ENCODE assay signal across 1 cellular context in the genomic region with DNA sequence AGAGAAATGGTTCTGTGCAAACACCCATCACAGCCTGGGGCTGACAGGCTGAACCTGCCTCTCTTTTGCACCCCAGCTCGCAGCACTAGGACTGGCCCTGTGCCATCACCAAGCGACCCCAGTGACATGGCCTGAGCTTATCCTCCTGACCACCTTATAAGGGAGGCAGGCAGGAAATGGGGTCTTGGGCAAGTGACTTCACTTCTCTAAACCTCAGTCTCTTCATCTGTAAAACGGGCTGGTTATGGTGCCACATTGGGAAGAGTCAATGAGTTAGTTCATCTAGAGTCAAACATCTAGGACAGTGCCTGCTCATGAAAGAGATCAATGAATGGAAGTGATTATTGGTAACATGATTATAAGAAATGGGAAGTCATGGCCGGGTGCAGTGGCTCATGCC.
TF ChIP-seq lines count a peak whose summit lies in the region.

No MANE protein-coding gene starts in this region.

TF ChIP-seq in K562, 482 proteins besides CTCF, POLR2A, EP300 and RAD21:
- TF ChIP-seq, protein P1, sequence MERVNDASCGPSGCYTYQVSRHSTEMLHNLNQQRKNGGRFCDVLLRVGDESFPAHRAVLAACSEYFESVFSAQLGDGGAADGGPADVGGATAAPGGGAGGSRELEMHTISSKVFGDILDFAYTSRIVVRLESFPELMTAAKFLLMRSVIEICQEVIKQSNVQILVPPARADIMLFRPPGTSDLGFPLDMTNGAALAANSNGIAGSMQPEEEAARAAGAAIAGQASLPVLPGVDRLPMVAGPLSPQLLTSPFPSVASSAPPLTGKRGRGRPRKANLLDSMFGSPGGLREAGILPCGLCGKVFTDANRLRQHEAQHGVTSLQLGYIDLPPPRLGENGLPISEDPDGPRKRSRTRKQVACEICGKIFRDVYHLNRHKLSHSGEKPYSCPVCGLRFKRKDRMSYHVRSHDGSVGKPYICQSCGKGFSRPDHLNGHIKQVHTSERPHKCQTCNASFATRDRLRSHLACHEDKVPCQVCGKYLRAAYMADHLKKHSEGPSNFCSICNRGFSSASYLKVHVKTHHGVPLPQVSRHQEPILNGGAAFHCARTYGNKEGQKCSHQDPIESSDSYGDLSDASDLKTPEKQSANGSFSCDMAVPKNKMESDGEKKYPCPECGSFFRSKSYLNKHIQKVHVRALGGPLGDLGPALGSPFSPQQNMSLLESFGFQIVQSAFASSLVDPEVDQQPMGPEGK (CRISPR knock-in tag; IDR thresholded peaks at IDR 0.05; ENCODE audit: borderline replicate concordance): no peak
- TF ChIP-seq ESRRA (IDR thresholded peaks at IDR 0.05; ENCODE audit: borderline replicate concordance, low read depth) (no peak), KDM1A (IDR thresholded peaks at IDR 0.05) (peak in 1 of 2 experiments; percentile 40; a peak in 1 of 4 replicates), NCOR1 (IDR thresholded peaks at IDR 0.05) (no peak), SP1 (CRISPR knock-in tag; IDR thresholded peaks at IDR 0.05) (no peak), ILF3 (IDR thresholded peaks at IDR 0.05; ENCODE audit: borderline replicate concordance) (no peak), KLF1 (tag; IDR thresholded peaks at IDR 0.05) (no peak), GATA2 (CRISPR knock-in tag; IDR thresholded peaks at IDR 0.05) (no peak), BCOR (IDR thresholded peaks at IDR 0.05) (peak; percentile 70), IFI16 (CRISPR knock-in tag; IDR thresholded peaks at IDR 0.05) (no peak), CREBBP (IDR thresholded peaks at IDR 0.05; ENCODE audit: low read depth, low read length) (no peak), NFYB (IDR thresholded peaks at IDR 0.05; ENCODE audit: extremely low read depth, insufficient read length) (no peak), KDM4B (IDR thresholded peaks at IDR 0.05; ENCODE audit: borderline replicate concordance in 2 of 2, low read depth in 1 of 2) (no peak), RBM25 (IDR thresholded peaks at IDR 0.05; ENCODE audit: low read depth, low read length, severe bottlenecking) (peak; percentile 74), GABPA (tag; conservative IDR thresholded peaks at IDR 0.05; ENCODE audit: low read depth) (no peak), HNRNPK (IDR thresholded peaks at IDR 0.05; ENCODE audit: low read depth, low read length, poor library complexity, severe bottlenecking) (no peak), HDAC2 (IDR thresholded peaks at IDR 0.05) (peak; percentile 53; the same call in 1 of the 2 replicates), ZBTB17 (CRISPR knock-in tag; IDR thresholded peaks at IDR 0.05) (no peak), MAFK (IDR thresholded peaks at IDR 0.05; ENCODE audit: low read length) (no peak)
- TF ChIP-seq, protein P2, sequence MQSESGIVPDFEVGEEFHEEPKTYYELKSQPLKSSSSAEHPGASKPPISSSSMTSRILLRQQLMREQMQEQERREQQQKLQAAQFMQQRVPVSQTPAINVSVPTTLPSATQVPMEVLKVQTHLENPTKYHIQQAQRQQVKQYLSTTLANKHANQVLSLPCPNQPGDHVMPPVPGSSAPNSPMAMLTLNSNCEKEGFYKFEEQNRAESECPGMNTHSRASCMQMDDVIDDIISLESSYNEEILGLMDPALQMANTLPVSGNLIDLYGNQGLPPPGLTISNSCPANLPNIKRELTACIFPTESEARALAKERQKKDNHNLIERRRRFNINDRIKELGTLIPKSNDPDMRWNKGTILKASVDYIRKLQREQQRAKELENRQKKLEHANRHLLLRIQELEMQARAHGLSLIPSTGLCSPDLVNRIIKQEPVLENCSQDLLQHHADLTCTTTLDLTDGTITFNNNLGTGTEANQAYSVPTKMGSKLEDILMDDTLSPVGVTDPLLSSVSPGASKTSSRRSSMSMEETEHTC (IDR thresholded peaks at IDR 0.05): no peak
- TF ChIP-seq, protein P3, sequence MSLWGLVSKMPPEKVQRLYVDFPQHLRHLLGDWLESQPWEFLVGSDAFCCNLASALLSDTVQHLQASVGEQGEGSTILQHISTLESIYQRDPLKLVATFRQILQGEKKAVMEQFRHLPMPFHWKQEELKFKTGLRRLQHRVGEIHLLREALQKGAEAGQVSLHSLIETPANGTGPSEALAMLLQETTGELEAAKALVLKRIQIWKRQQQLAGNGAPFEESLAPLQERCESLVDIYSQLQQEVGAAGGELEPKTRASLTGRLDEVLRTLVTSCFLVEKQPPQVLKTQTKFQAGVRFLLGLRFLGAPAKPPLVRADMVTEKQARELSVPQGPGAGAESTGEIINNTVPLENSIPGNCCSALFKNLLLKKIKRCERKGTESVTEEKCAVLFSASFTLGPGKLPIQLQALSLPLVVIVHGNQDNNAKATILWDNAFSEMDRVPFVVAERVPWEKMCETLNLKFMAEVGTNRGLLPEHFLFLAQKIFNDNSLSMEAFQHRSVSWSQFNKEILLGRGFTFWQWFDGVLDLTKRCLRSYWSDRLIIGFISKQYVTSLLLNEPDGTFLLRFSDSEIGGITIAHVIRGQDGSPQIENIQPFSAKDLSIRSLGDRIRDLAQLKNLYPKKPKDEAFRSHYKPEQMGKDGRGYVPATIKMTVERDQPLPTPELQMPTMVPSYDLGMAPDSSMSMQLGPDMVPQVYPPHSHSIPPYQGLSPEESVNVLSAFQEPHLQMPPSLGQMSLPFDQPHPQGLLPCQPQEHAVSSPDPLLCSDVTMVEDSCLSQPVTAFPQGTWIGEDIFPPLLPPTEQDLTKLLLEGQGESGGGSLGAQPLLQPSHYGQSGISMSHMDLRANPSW (CRISPR knock-in tag; IDR thresholded peaks at IDR 0.05): no peak
- TF ChIP-seq, protein P4, sequence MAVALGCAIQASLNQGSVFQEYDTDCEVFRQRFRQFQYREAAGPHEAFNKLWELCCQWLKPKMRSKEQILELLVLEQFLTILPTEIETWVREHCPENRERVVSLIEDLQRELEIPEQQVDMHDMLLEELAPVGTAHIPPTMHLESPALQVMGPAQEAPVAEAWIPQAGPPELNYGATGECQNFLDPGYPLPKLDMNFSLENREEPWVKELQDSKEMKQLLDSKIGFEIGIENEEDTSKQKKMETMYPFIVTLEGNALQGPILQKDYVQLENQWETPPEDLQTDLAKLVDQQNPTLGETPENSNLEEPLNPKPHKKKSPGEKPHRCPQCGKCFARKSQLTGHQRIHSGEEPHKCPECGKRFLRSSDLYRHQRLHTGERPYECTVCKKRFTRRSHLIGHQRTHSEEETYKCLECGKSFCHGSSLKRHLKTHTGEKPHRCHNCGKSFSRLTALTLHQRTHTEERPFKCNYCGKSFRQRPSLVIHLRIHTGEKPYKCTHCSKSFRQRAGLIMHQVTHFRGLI (CRISPR knock-in tag; IDR thresholded peaks at IDR 0.05): no peak
- TF ChIP-seq, protein P5, sequence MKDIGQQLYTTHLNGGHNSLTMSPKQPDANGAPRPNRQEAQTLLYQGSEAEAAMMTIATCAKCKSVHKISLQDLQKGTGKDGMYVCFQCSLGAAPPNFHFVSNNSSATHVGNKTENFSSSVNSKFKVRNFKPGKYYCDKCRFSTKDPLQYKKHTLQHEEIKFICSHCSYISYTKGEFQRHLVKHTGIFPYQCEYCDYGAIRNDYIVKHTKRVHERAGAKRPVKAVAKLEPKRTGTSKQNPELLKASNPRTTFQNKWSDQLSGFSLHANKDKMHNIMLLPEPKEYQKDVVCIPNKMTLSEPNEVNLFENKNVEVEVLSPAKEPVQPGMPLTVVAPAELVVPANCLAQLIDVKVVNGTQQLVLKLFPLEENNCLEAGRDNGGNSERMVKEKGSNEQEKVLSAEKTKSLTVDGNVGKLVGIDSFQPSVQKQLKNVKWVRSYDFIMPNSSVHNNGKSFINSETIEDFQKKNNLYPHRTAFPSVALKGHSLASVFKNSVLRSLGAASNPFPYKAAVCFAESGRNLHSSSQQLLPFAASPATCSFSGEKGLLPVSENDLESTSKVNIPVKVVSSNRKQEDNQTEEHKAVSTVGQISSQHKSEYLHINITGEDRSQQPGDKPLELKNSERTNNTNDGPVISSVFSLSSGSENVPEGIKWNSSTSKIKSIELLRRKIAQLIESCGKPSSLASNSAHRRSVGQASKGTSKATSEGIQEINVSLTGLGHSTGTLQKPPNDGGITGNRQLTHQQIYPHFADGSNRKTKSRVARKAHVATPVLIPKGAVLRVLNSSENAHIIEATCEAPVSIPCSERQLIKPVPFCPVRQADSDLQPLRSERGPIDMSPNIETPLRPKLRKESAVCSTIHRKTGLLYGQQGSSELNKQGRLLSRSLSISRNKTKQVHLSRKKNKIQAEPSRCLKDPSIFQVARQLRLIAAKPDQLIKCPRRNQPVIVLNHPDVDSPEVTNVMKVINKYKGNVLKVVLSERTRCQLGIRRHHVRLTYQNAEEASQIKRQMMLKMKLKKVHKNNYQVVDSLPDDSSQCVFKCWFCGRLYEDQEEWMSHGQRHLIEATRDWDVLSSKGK (CRISPR knock-in tag; IDR thresholded peaks at IDR 0.05): no peak
- TF ChIP-seq, protein P6, sequence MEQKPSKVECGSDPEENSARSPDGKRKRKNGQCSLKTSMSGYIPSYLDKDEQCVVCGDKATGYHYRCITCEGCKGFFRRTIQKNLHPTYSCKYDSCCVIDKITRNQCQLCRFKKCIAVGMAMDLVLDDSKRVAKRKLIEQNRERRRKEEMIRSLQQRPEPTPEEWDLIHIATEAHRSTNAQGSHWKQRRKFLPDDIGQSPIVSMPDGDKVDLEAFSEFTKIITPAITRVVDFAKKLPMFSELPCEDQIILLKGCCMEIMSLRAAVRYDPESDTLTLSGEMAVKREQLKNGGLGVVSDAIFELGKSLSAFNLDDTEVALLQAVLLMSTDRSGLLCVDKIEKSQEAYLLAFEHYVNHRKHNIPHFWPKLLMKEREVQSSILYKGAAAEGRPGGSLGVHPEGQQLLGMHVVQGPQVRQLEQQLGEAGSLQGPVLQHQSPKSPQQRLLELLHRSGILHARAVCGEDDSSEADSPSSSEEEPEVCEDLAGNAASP (IDR thresholded peaks at IDR 0.05): no peak
- TF ChIP-seq, protein P7, sequence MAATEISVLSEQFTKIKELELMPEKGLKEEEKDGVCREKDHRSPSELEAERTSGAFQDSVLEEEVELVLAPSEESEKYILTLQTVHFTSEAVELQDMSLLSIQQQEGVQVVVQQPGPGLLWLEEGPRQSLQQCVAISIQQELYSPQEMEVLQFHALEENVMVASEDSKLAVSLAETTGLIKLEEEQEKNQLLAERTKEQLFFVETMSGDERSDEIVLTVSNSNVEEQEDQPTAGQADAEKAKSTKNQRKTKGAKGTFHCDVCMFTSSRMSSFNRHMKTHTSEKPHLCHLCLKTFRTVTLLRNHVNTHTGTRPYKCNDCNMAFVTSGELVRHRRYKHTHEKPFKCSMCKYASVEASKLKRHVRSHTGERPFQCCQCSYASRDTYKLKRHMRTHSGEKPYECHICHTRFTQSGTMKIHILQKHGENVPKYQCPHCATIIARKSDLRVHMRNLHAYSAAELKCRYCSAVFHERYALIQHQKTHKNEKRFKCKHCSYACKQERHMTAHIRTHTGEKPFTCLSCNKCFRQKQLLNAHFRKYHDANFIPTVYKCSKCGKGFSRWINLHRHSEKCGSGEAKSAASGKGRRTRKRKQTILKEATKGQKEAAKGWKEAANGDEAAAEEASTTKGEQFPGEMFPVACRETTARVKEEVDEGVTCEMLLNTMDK (IDR thresholded peaks at IDR 0.05; ENCODE audit: borderline replicate concordance, insufficient read depth, low read depth, low read length, poor library complexity, severe bottlenecking): no peak
